Comparison of ENCODE assay signal across 8 cellular contexts in the genomic region with DNA sequence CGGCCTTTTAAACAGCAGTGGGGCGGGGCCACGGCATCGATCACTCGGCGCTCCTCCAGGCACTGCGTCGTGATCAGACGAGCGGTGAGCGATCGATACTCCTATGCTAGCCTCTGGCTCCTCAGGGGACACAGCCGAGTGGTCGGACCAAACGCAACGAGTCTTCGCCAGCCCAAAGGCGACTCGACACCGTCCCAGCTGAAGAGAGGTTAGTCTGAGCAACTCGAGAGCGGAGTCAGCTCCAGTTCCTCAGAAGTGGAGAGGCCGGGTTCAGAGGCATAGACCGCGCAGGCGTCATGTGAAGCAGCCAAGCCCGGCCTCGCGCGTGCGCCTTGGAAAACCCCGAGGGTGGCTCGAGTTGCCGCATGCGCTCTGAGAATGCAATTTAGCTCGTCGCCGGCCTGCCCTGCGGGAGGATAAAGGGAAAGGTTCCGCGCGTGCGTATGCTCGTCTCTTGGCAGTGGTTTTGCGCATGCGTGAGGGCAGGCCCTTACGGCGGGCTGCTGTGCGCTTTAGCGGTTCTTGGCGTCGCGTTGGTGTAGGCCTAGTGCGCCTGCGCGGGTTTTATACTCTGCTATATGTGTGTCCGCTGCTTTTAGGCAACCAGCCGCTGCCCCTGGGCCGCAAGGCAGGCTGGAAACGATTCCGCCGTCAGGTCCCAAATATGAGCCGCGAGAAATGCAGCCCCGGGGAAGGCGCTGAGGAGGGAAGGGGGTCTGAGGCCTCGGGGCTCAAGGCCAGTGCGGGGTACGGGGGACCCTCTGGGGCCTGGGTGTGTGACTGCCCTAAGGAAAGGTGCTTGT. TPM values are rescaled to one million over a fixed set of nuclear protein-coding genes. Genes with fewer than 3 reads are reported as not detected.
DNase-seq lines count a peak whose midpoint lies in the region; ATAC-seq and TF ChIP-seq lines count a peak whose summit lies in the region.

KDM8 (plus strand) TSS at position 98 of the 803 bp plus-strand sequence. CDS start 6,598 bp downstream, outside the sequence.

- no peak for TF ChIP-seq EP300 in transverse colon (IDR thresholded peaks at IDR 0.05; ENCODE audit: low read depth)

- TF ChIP-seq CTCF in GM12864 (IDR thresholded peaks at IDR 0.05; ENCODE audit: low read depth, low read length, missing control alignments) = no peak
- no peak for TF ChIP-seq CTCF in cardiac muscle cell (IDR thresholded peaks at IDR 0.05; ENCODE audit: low read depth, low read length)
- no peak for TF ChIP-seq CTCF in parathyroid adenoma (IDR thresholded peaks at IDR 0.05)
- TF ChIP-seq CTCF in transverse colon (IDR thresholded peaks at IDR 0.05) = no peak

- H3K4me3 ChIP-seq in GM12864 (ENCODE audit: low read depth, low read length) (peak within 1 kb of the TSS; percentile 89), cardiac muscle cell (peak within 1 kb of the TSS; percentile 62), parathyroid adenoma (ENCODE audit: low read depth, low read length) (peak within 1 kb of the TSS; percentile 74), transverse colon (peak within 1 kb of the TSS; percentile 41 to 76 (median 54))

- peak; percentile 72 for TF ChIP-seq POLR2A in transverse colon (IDR thresholded peaks at IDR 0.05)

- H3K36me3 ChIP-seq in cardiac muscle cell (no peaks in the 10 kb centered on the region), parathyroid adenoma (ENCODE audit: control insufficient read depth, insufficient read depth, low read length) (no peaks in the 10 kb centered on the region), transverse colon (no peaks in the 10 kb centered on the region)

- ATAC-seq in HG02759 (IDR thresholded peaks at IDR 0.05; ENCODE audit: unreplicated experiment) = peak; percentile 85
- ATAC-seq in activated naive CD8-positive, alpha-beta T cell treated with anti-CD3 and anti-CD28 coated beads, Interleukin-2, amount 50 U/mL, for 24 hours = peak; percentile 89

- in situ Hi-C loops in transverse colon (cut with MboI; ENCODE audit: low pct_ligation_motif_present in 1 of 4, low pct_unique_long_range_greater_than_20kb in 1 of 4, low sequenced_read_pairs in 3 of 4) = no loop called here

- peak within 1 kb of the TSS; percentile 91 for H3K4me2 ChIP-seq in parathyroid adenoma (ENCODE audit: low read length)

- peaks cover 52% of the 10 kb centered on the region for H3K4me1 Mint-ChIP-seq in activated naive CD8-positive, alpha-beta T cell treated with anti-CD3 and anti-CD28 coated beads, Interleukin-2, amount 50 U/mL, for 24 hours

- no peaks in the 10 kb centered on the region for H3K79me2 ChIP-seq in parathyroid adenoma

- H3K4me1 ChIP-seq in cardiac muscle cell (ENCODE audit: low read depth) = peaks cover 9% of the 10 kb centered on the region
- no peaks in the 10 kb centered on the region for H3K4me1 ChIP-seq in parathyroid adenoma
- H3K4me1 ChIP-seq in transverse colon = peaks cover 12 to 35% (median 21%) of the 10 kb centered on the region in 4 donors

- H3K27ac ChIP-seq in cardiac muscle cell (peak within 1 kb of the TSS; percentile 99), parathyroid adenoma (peak within 1 kb of the TSS; percentile 99), transverse colon (peak within 1 kb of the TSS; percentile 94 to 97 (median 94))

- peak within 1 kb of the TSS; percentile 99 for H3K27ac Mint-ChIP-seq in activated naive CD8-positive, alpha-beta T cell treated with anti-CD3 and anti-CD28 coated beads, Interleukin-2, amount 50 U/mL, for 24 hours

- H3K9ac ChIP-seq in parathyroid adenoma = peak within 1 kb of the TSS; percentile 70

- peak within 1 kb of the TSS; percentile 92 for H3K4me3 Mint-ChIP-seq in activated naive CD8-positive, alpha-beta T cell treated with anti-CD3 and anti-CD28 coated beads, Interleukin-2, amount 50 U/mL, for 24 hours

- peaks cover 5% of the 10 kb centered on the region for H3K9me3 Mint-ChIP-seq in activated naive CD8-positive, alpha-beta T cell treated with anti-CD3 and anti-CD28 coated beads, Interleukin-2, amount 50 U/mL, for 24 hours

- peak; percentile 98 for DNase-seq in GM12864 (ENCODE audit: low read depth)
- peak; percentile 97 to 100 (median 98) for DNase-seq in NCI-H1417 (lab: John Stamatoyannopoulos, UW)
- DNase-seq in SW 1271 (lab: John Stamatoyannopoulos, UW) = peak; percentile 83 to 95
- DNase-seq in activated naive CD8-positive, alpha-beta T cell treated with anti-CD3 and anti-CD28 coated beads, Interleukin-2, amount 50 U/mL, for 24 hours = peak; percentile 99
- peak; percentile 100 for DNase-seq in cardiac muscle cell (ENCODE audit: low read depth in 1 of 2, low spot score in 1 of 2)
- DNase-seq in transverse colon = peak; percentile 99

- H3K9me3 ChIP-seq in cardiac muscle cell (ENCODE audit: low read depth) = no peaks in the 10 kb centered on the region
- H3K9me3 ChIP-seq in parathyroid adenoma (ENCODE audit: control insufficient read depth, low read length) = no peaks in the 10 kb centered on the region
- no peaks in the 10 kb centered on the region for H3K9me3 ChIP-seq in transverse colon

- H3K36me3 Mint-ChIP-seq in activated naive CD8-positive, alpha-beta T cell treated with anti-CD3 and anti-CD28 coated beads, Interleukin-2, amount 50 U/mL, for 24 hours (ENCODE audit: low read depth) = no peaks in the 10 kb centered on the region

- H3K27me3 Mint-ChIP-seq in activated naive CD8-positive, alpha-beta T cell treated with anti-CD3 and anti-CD28 coated beads, Interleukin-2, amount 50 U/mL, for 24 hours = peaks cover 3% of the 10 kb centered on the region

- WGBS in transverse colon (ENCODE audit: low coverage in 1 of 2), 2 donors = 0 to 1% methylated on average over 2 to 41 of the region's 69 CpGs

- H3K27me3 ChIP-seq in cardiac muscle cell (no peaks in the 10 kb centered on the region), parathyroid adenoma (ENCODE audit: control insufficient read depth, insufficient read depth, low read length) (no peaks in the 10 kb centered on the region), transverse colon (no peaks in the 10 kb centered on the region)

- intact Hi-C loops in transverse colon (cut with DNase I; ENCODE audit: low total_unique reads) = no loop called here

- H2AFZ ChIP-seq in parathyroid adenoma = peak within 1 kb of the TSS; percentile 90

RNA-seq across cellular contexts. Expression of gene KDM8, which starts in this region (rescaled TPM):
- total RNA-seq in cardiac muscle cell (5.7 and 8.5 TPM in 2 replicates), transverse colon (10 to 100 TPM in 2 of 4 donors, 1 to 10 TPM in 2; 4.4 to 14.2 (median 9.2) TPM)
- polyA plus RNA-seq in cardiac muscle cell = 10.5 TPM in 2 replicates

Comparison
In these comparisons a context has a peak if more than half of its experiments do, and no peak if none do; other contexts are left out.
1. Peak in every context shown above with its lines: DNase-seq, ATAC-seq, H3K4me3 ChIP-seq and H3K27ac ChIP-seq.